ENCODE assay signal across 19 cellular contexts in the genomic region with DNA sequence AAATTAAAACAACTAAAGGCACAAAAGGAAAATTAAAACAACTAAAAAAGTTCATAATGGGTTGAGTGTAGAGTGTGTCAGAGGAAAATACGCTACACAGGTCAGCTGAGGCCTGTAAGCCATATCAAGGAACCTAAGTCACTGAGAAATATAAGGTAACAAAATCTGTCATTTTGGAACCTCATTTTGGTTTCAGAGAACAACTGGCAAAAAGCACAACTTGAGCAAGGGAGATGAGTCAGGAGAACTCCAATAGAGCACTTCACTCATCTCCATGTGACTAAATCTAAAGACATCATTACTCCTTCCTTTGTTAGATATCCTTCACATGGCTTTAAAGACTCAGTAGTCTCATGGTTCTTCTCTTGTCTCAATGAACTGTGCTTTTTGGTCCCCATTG.
DNase-seq lines count a peak whose midpoint lies in the region; ATAC-seq and TF ChIP-seq lines count a peak whose summit lies in the region.
"Had no signal": no experiment of that assay in that cellular context is flagged by ENCODE, and none has a peak within 500 bp of the region (broad histone marks: within the 10 kb centered on the region; RNA-seq: fewer than 3 reads in every experiment).

No MANE protein-coding gene starts in this region.

- no peak for TF ChIP-seq CTCF in epithelial cell of esophagus (IDR thresholded peaks at IDR 0.05; ENCODE audit: insufficient read depth, low read depth, low read length, missing control alignments)

- peak; percentile 15 for DNase-seq in ELR (ENCODE audit: low read depth)
- peak; percentile 4 for DNase-seq in HT1080 (ENCODE audit: low read depth)
- DNase-seq in epithelial cell of esophagus (ENCODE audit: low read depth), result peak; percentile 35
- DNase-seq in kidney tubule cell (ENCODE audit: low spot score), result peak; percentile 6
- DNase-seq in ureter (ENCODE audit: low spot score), result no peak
- DNase-seq in NCI-H2171 (lab: John Stamatoyannopoulos, UW), result no peak
- DNase-seq: DMS79, H7, HFFc6, KG1, NCI-H1105, NCI-H146, NCI-H2029, NCI-H226, NCI-H510A treated with DMSO at 0.1 percent for 48 hours, NCI-H748 treated with DMSO at 0.1 percent for 48 hours had no signal

- no peak for ATAC-seq in GM18520 (IDR thresholded peaks at IDR 0.05; ENCODE audit: unreplicated experiment)
- ATAC-seq: A549, Panc1 had no signal

- no peak overlapping the region for H3K4me3 ChIP-seq in epithelial cell of esophagus (ENCODE audit: low read length)
- H3K4me3 ChIP-seq: A549 had no signal

Comparison
In these comparisons a context has a peak if more than half of its experiments do, and no peak if none do; other contexts are left out.
1. DNase-seq: peak in ELR (single experiment), HT1080 (single experiment), epithelial cell of esophagus (single experiment) and kidney tubule cell (single experiment); none in ureter (single experiment) and NCI-H2171 (single experiment).